In genomic region chr13:21053231-21053630, GRCh38 we compare ENCODE assay signal across 1 cellular context.
TF ChIP-seq lines count a peak whose summit lies in the region.

No MANE protein-coding gene starts in this region.

TF ChIP-seq in SK-N-SH, 30 proteins besides CTCF, POLR2A, EP300 and RAD21:
- no peak for TF ChIP-seq SIN3A (IDR thresholded peaks at IDR 0.05; ENCODE audit: borderline replicate concordance, low read depth, low read length)
- TF ChIP-seq TEAD4 (IDR thresholded peaks at IDR 0.05; ENCODE audit: borderline replicate concordance, insufficient read depth), result no peak
